Comparison of ENCODE assay signal across 8 cellular contexts in genomic region chr17:49407981-49408501, GRCh38. TPM values are rescaled to one million over a fixed set of nuclear protein-coding genes. Genes with fewer than 3 reads are reported as not detected.
DNase-seq lines count a peak whose midpoint lies in the region; ATAC-seq and TF ChIP-seq lines count a peak whose summit lies in the region.

No MANE protein-coding gene starts in this region.

- TF ChIP-seq POLR2A in sigmoid colon (IDR thresholded peaks at IDR 0.05), result no peak

- ATAC-seq in GM21619 (IDR thresholded peaks at IDR 0.05; ENCODE audit: unreplicated experiment) (peak; percentile 78), T-helper 17 cell (peak; percentile 99), HG02981 (IDR thresholded peaks at IDR 0.05; ENCODE audit: unreplicated experiment) (no peak)
- peak; percentile 92 for ATAC-seq in activated naive CD8-positive, alpha-beta T cell treated with anti-CD3 and anti-CD28 coated beads, Interleukin-2, amount 50 U/mL, for 24 hours

- peak overlapping the region; percentile 43 for H3K27ac Mint-ChIP-seq in T-helper 17 cell
- peak overlapping the region; percentile 35 for H3K27ac Mint-ChIP-seq in activated naive CD8-positive, alpha-beta T cell treated with anti-CD3 and anti-CD28 coated beads, Interleukin-2, amount 50 U/mL, for 24 hours

- no peak overlapping the region for H3K27ac ChIP-seq in right atrium auricular region
- peak overlapping the region in 1 of 4 donors; percentile 26 for H3K27ac ChIP-seq in sigmoid colon

- TF ChIP-seq CTCF in right atrium auricular region (IDR thresholded peaks at IDR 0.05), result peak; percentile 19 to 79
- TF ChIP-seq CTCF in sigmoid colon (IDR thresholded peaks at IDR 0.05), result peak in 3 of 4 experiments; percentile 28 to 54 (median 36)

- H3K9me3 Mint-ChIP-seq in activated naive CD8-positive, alpha-beta T cell treated with anti-CD3 and anti-CD28 coated beads, Interleukin-2, amount 50 U/mL, for 24 hours, result no peaks in the 10 kb centered on the region

- H3K4me3 ChIP-seq in right atrium auricular region (no peak overlapping the region), sigmoid colon (no peak overlapping the region)

- no peaks in the 10 kb centered on the region for H3K9me3 ChIP-seq in T-helper 17 cell (ENCODE audit: control insufficient read depth, low read length, poor library complexity, severe bottlenecking)
- H3K9me3 ChIP-seq in right atrium auricular region, result no peaks in the 10 kb centered on the region
- H3K9me3 ChIP-seq in sigmoid colon, result no peaks in the 10 kb centered on the region

- DNase-seq in C1 segment of cervical spinal cord (lab: John Stamatoyannopoulos, UW) (peak in 8 of 14 donors; percentile 11 to 68 (median 34)), NCI-H146 treated with DMSO at 0.1 percent for 48 hours (lab: John Stamatoyannopoulos, UW; ENCODE audit: unreplicated experiment) (peak; percentile 83), T-helper 17 cell (peak; percentile 65 to 79 (median 66)), right atrium auricular region (ENCODE audit: low spot score) (no peak), sigmoid colon (peak; percentile 87)
- peak; percentile 89 for DNase-seq in activated naive CD8-positive, alpha-beta T cell treated with anti-CD3 and anti-CD28 coated beads, Interleukin-2, amount 50 U/mL, for 24 hours

- peaks cover 5% of the 10 kb centered on the region for H3K4me1 Mint-ChIP-seq in T-helper 17 cell
- peaks cover 67% of the 10 kb centered on the region for H3K4me1 Mint-ChIP-seq in activated naive CD8-positive, alpha-beta T cell treated with anti-CD3 and anti-CD28 coated beads, Interleukin-2, amount 50 U/mL, for 24 hours

- H3K36me3 ChIP-seq in right atrium auricular region, result peaks cover 96% of the 10 kb centered on the region
- peaks cover 26 to 96% (median 60%) of the 10 kb centered on the region in 4 donors for H3K36me3 ChIP-seq in sigmoid colon

- no peaks in the 10 kb centered on the region for H3K27me3 Mint-ChIP-seq in T-helper 17 cell
- no peaks in the 10 kb centered on the region for H3K27me3 Mint-ChIP-seq in activated naive CD8-positive, alpha-beta T cell treated with anti-CD3 and anti-CD28 coated beads, Interleukin-2, amount 50 U/mL, for 24 hours

- intact Hi-C loops in sigmoid colon (cut with DNase I), result loop anchor here (5.0 kb wide), 1 partner anchor 149 kb away; no protein-coding TSS in a partner anchor

- peaks cover 0 to 5% of the 10 kb centered on the region in 2 donors for H3K4me1 ChIP-seq in right atrium auricular region
- H3K4me1 ChIP-seq in sigmoid colon, result peaks cover 0 to 10% (median 8%) of the 10 kb centered on the region in 4 donors

- 3 to 17% methylated on average over 9 of the region's 9 CpGs for WGBS in sigmoid colon, 2 donors

- H3K27me3 ChIP-seq in right atrium auricular region, result no peaks in the 10 kb centered on the region
- H3K27me3 ChIP-seq in sigmoid colon, result no peaks in the 10 kb centered on the region

- TF ChIP-seq EP300 in sigmoid colon (IDR thresholded peaks at IDR 0.05), result no peak

- no peak overlapping the region for H3K4me3 Mint-ChIP-seq in T-helper 17 cell
- no peak overlapping the region for H3K4me3 Mint-ChIP-seq in activated naive CD8-positive, alpha-beta T cell treated with anti-CD3 and anti-CD28 coated beads, Interleukin-2, amount 50 U/mL, for 24 hours

- H3K36me3 Mint-ChIP-seq in T-helper 17 cell (ENCODE audit: low read depth), result peaks cover 19% of the 10 kb centered on the region
- H3K36me3 Mint-ChIP-seq in activated naive CD8-positive, alpha-beta T cell treated with anti-CD3 and anti-CD28 coated beads, Interleukin-2, amount 50 U/mL, for 24 hours (ENCODE audit: low read depth), result peaks cover 82% of the 10 kb centered on the region

RNA-seq across cellular contexts. Expression of gene PHB1, which starts 6.6 kb away (rescaled TPM):
- total RNA-seq in T-helper 17 cell (10 to 100 TPM; 45.8 to 49.9 TPM), right atrium auricular region (100 to 1,000 TPM; 108 to 123 TPM), sigmoid colon (100 to 1,000 TPM in 1 of 4 donors, 10 to 100 TPM in 3; 70.9 to 105 (median 94.4) TPM)
- polyA plus RNA-seq in sigmoid colon, result 100 to 1,000 TPM; 148 to 279 (median 225) TPM

RNA-seq across cellular contexts. Expression of gene ZNF652, which starts 46.0 kb away (rescaled TPM):
- total RNA-seq in T-helper 17 cell (10 to 100 TPM; 53.5 to 56.9 TPM), right atrium auricular region (10 to 100 TPM; 24.6 to 25.4 TPM), sigmoid colon (100 to 1,000 TPM in 3 of 4 donors, 10 to 100 TPM in 1; 83.1 to 134 (median 114) TPM)
- 10 to 100 TPM; 12.9 to 20.2 (median 14.4) TPM for polyA plus RNA-seq in sigmoid colon
